Comparison of ENCODE assay signal across 8 cellular contexts in genomic region chr5:91928751-91929521, GRCh38.
DNase-seq lines count a peak whose midpoint lies in the region; ATAC-seq and TF ChIP-seq lines count a peak whose summit lies in the region.

No MANE protein-coding gene starts in this region.

- TF ChIP-seq CTCF in AG09319 (IDR thresholded peaks at IDR 0.05; ENCODE audit: low read depth, low read length) (peak; percentile 48), Peyer's patch (IDR thresholded peaks at IDR 0.05) (peak in 2 of 6 experiments; percentile 8 to 28)

- DNase-seq in AG09319 (ENCODE audit: extremely low read depth, low read depth) (no peak), GM19240 (ENCODE audit: insufficient read length, low spot score) (peak; percentile 0), NCI-H345 (lab: John Stamatoyannopoulos, UW) (peak; percentile 14), dermis blood vessel endothelial cell (peak; percentile 19), retina (peak; percentile 32), Peyer's patch (no peak)

- no peaks in the 10 kb centered on the region for H3K27me3 ChIP-seq in Peyer's patch

- ATAC-seq in GM21367 (IDR thresholded peaks at IDR 0.05; ENCODE audit: unreplicated experiment) = no peak
- no peak for ATAC-seq in HG03354 (IDR thresholded peaks at IDR 0.05; ENCODE audit: poor library complexity, severe bottlenecking, unreplicated experiment)

- H3K4me1 ChIP-seq in Peyer's patch = no peaks in the 10 kb centered on the region

- no peak overlapping the region for H3K4me3 ChIP-seq in Peyer's patch

- no peaks in the 10 kb centered on the region for H3K36me3 ChIP-seq in Peyer's patch

- H3K27ac ChIP-seq in Peyer's patch = no peak overlapping the region

- TF ChIP-seq POLR2A in Peyer's patch (IDR thresholded peaks at IDR 0.05) = no peak

- no peaks in the 10 kb centered on the region for H3K9me3 ChIP-seq in Peyer's patch

Comparison
In these comparisons a context has a peak if more than half of its experiments do, and no peak if none do; other contexts are left out.
1. DNase-seq: peak in GM19240 (single experiment), NCI-H345 (single experiment), dermis blood vessel endothelial cell (single experiment) and retina (single experiment); none in AG09319 (single experiment) and Peyer's patch (0 of 3).